ENCODE assay signal across 1 cellular context in the genomic region with DNA sequence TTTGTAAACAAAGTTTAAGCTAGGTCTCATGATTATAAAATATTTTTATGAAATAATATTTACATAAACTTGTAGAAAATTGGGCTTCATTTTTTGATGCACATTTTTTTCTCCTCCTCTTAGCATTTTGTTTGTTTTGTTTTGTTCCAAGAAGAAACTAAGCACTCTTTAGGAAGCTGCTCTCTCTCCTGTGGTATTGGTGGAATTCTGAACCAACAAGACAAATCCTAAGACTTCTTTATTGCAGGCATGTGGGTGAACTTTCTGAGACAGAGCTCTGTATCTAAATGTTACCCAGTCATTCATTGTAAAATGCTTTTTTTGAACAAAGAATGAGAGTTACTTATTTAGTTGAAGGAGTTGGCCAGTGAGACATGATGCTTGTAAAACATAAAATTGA.
TF ChIP-seq lines count a peak whose summit lies in the region.

No MANE protein-coding gene starts in this region.

TF ChIP-seq in GM23338, 12 proteins besides CTCF, POLR2A, EP300 and RAD21 (continued from another document):
- TF ChIP-seq, protein P1, sequence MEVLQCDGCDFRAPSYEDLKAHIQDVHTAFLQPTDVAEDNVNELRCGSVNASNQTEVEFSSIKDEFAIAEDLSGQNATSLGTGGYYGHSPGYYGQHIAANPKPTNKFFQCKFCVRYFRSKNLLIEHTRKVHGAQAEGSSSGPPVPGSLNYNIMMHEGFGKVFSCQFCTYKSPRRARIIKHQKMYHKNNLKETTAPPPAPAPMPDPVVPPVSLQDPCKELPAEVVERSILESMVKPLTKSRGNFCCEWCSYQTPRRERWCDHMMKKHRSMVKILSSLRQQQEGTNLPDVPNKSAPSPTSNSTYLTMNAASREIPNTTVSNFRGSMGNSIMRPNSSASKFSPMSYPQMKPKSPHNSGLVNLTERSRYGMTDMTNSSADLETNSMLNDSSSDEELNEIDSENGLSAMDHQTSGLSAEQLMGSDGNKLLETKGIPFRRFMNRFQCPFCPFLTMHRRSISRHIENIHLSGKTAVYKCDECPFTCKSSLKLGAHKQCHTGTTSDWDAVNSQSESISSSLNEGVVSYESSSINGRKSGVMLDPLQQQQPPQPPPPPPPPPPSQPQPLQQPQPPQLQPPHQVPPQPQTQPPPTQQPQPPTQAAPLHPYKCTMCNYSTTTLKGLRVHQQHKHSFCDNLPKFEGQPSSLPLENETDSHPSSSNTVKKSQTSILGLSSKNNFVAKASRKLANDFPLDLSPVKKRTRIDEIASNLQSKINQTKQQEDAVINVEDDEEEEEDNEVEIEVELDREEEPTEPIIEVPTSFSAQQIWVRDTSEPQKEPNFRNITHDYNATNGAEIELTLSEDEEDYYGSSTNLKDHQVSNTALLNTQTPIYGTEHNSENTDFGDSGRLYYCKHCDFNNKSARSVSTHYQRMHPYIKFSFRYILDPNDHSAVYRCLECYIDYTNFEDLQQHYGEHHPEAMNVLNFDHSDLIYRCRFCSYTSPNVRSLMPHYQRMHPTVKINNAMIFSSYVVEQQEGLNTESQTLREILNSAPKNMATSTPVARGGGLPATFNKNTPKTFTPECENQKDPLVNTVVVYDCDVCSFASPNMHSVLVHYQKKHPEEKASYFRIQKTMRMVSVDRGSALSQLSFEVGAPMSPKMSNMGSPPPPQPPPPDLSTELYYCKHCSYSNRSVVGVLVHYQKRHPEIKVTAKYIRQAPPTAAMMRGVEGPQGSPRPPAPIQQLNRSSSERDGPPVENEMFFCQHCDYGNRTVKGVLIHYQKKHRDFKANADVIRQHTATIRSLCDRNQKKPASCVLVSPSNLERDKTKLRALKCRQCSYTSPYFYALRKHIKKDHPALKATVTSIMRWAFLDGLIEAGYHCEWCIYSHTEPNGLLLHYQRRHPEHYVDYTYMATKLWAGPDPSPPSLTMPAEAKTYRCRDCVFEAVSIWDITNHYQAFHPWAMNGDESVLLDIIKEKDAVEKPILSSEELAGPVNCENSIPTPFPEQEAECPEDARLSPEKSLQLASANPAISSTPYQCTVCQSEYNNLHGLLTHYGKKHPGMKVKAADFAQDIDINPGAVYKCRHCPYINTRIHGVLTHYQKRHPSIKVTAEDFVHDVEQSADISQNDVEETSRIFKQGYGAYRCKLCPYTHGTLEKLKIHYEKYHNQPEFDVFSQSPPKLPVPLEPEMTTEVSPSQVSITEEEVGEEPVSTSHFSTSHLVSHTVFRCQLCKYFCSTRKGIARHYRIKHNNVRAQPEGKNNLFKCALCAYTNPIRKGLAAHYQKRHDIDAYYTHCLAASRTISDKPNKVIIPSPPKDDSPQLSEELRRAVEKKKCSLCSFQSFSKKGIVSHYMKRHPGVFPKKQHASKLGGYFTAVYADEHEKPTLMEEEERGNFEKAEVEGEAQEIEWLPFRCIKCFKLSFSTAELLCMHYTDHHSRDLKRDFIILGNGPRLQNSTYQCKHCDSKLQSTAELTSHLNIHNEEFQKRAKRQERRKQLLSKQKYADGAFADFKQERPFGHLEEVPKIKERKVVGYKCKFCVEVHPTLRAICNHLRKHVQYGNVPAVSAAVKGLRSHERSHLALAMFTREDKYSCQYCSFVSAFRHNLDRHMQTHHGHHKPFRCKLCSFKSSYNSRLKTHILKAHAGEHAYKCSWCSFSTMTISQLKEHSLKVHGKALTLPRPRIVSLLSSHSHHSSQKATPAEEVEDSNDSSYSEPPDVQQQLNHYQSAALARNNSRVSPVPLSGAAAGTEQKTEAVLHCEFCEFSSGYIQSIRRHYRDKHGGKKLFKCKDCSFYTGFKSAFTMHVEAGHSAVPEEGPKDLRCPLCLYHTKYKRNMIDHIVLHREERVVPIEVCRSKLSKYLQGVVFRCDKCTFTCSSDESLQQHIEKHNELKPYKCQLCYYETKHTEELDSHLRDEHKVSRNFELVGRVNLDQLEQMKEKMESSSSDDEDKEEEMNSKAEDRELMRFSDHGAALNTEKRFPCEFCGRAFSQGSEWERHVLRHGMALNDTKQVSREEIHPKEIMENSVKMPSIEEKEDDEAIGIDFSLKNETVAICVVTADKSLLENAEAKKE (CRISPR knock-in tag; IDR thresholded peaks at IDR 0.05) = no peak
- TF ChIP-seq EZH2 (IDR thresholded peaks at IDR 0.05; ENCODE audit: low read depth, unreplicated experiment) (no peak), POLR2AphosphoS5 (IDR thresholded peaks at IDR 0.05; ENCODE audit: low read depth) (no peak)
